Comparison of ENCODE assay signal across 31 cellular contexts in genomic region chr18:36350839-36351474, GRCh38. TPM values are rescaled to one million over a fixed set of nuclear protein-coding genes. Genes with fewer than 3 reads are reported as not detected.
DNase-seq lines count a peak whose midpoint lies in the region; ATAC-seq and TF ChIP-seq lines count a peak whose summit lies in the region.
"Had no signal": no experiment of that assay in that cellular context is flagged by ENCODE, and none has a peak within 500 bp of the region (broad histone marks: within the 10 kb centered on the region; RNA-seq: fewer than 3 reads in every experiment).

No MANE protein-coding gene starts in this region.

- TF ChIP-seq POLR2A in transverse colon (IDR thresholded peaks at IDR 0.05) = no peak
- TF ChIP-seq POLR2A in tibial nerve (IDR thresholded peaks at IDR 0.05) = no peak

- peaks cover 2% of the 10 kb centered on the region; the same call in 1 of the 3 replicates for H3K36me3 Mint-ChIP-seq in GM23338 (ENCODE audit: low read depth)
- no peaks in the 10 kb centered on the region for H3K36me3 Mint-ChIP-seq in WTC11
- H3K36me3 Mint-ChIP-seq in activated T-cell treated with anti-CD3 and anti-CD28 coated beads, Interleukin-2, amount 50 U/mL, for 72 hours (ENCODE audit: insufficient read depth in 2 of 2) = peaks cover 0 to 2% of the 10 kb centered on the region in 2 donors
- H3K36me3 Mint-ChIP-seq: immature natural killer cell had no signal

- peak overlapping the region; percentile 68 for H3K4me2 ChIP-seq in GM23338
- H3K4me2 ChIP-seq in trophoblast cell (ENCODE audit: low read length) = no peak overlapping the region

- H3K4ac ChIP-seq in trophoblast cell (ENCODE audit: low read depth, low read length) = peak overlapping the region; percentile 72

- H3F3A ChIP-seq in GM23338 (replicated peaks; ENCODE audit: low read depth) = no peaks in the 10 kb centered on the region

- no CpG with 5 or more reads among the region's 9 CpGs for WGBS in trophoblast cell (ENCODE audit: extremely low coverage, insufficient coverage, insufficient read length)
- 54 to 63% methylated on average over 7 to 9 of the region's 9 CpGs for WGBS in transverse colon (ENCODE audit: low coverage in 1 of 2), 2 donors
- 75 to 79% methylated on average over 9 of the region's 9 CpGs for WGBS in tibial nerve, 2 donors

- H3K4me1 Mint-ChIP-seq in GM23338 (peaks cover 38% of the 10 kb centered on the region), WTC11 (peaks cover 26% of the 10 kb centered on the region)
- peaks cover 5% of the 10 kb centered on the region for H3K4me1 Mint-ChIP-seq in activated T-cell treated with anti-CD3 and anti-CD28 coated beads, Interleukin-2, amount 50 U/mL, for 72 hours (ENCODE audit: low read depth)
- H3K4me1 Mint-ChIP-seq: activated B cell treated with CpG ODN at 0.5 μM for 24 hours, immature natural killer cell, naive B cell had no signal

- H3K4me1 ChIP-seq in GM23338 (ENCODE audit: insufficient read depth) = peaks cover 19% of the 10 kb centered on the region
- H3K4me1 ChIP-seq in iPS-20b (ENCODE audit: insufficient read depth, low read length) = peaks cover 18% of the 10 kb centered on the region; the same call in 1 of the 2 replicates
- peaks cover 20 to 29% of the 10 kb centered on the region in 2 experiments for H3K4me1 ChIP-seq in trophoblast cell (ENCODE audit: control insufficient read depth in 1 of 2, insufficient read depth in 2 of 2, low read length in 2 of 2)
- H3K4me1 ChIP-seq in transverse colon = peaks cover 0 to 26% (median 9%) of the 10 kb centered on the region in 4 donors
- no peaks in the 10 kb centered on the region for H3K4me1 ChIP-seq in tibial nerve
- H3K4me1 ChIP-seq: breast epithelium, stomach had no signal

- no peak overlapping the region for H3K9ac ChIP-seq in iPS-20b (ENCODE audit: low read depth, low read length)
- no peak overlapping the region for H3K9ac ChIP-seq in trophoblast cell (ENCODE audit: low read length)

- POLR2A ChIA-PET in WTC11 (lab: Charles Lee) = no interaction called here

- no peak overlapping the region for H3K23ac ChIP-seq in trophoblast cell (ENCODE audit: low read length)

- H4K12ac ChIP-seq in trophoblast cell (ENCODE audit: low read depth, low read length) = no peak overlapping the region

- H3K9me3 ChIP-seq in iPS-20b (ENCODE audit: insufficient read depth, low read depth, low read length) (no peaks in the 10 kb centered on the region), trophoblast cell (ENCODE audit: insufficient read depth, low read depth, low read length) (peaks cover 4% of the 10 kb centered on the region), transverse colon (no peaks in the 10 kb centered on the region), tibial nerve (peaks cover 0 to 7% (median 0%) of the 10 kb centered on the region in 4 donors)
- H3K9me3 ChIP-seq: adrenal gland, breast epithelium, colonic mucosa, esophagus squamous epithelium, left ventricle myocardium inferior, thyroid gland had no signal

- peak; percentile 33 for DNase-seq in GM23338 (ENCODE audit: low spot score)
- no peak for DNase-seq in WTC11 (ENCODE audit: low spot score)
- DNase-seq in trophoblast cell = no peak
- no peak for DNase-seq in SK-N-DZ (ENCODE audit: low spot score)
- DNase-seq in transverse colon = no peak
- DNase-seq in tibial nerve (ENCODE audit: low spot score in 2 of 2) = no peak
- no peak for DNase-seq in activated T-cell treated with anti-CD3 and anti-CD28 coated beads, Interleukin-2, amount 50 U/mL, for 72 hours
- DNase-seq: activated B cell treated with CpG ODN at 0.5 μM for 24 hours; activated naive CD4-positive, alpha-beta T cell treated with anti-CD3 and anti-CD28 coated beads for 36 hours; colonic mucosa; DND-41; effector memory CD8-positive, alpha-beta T cell; esophagus squamous epithelium; immature natural killer cell; Kasumi-1; left ventricle myocardium inferior; MV-4-11; naive B cell; NCI-H146; NCI-H510A treated with DMSO at 0.1 percent for 48 hours; occipital lobe; SHP77 treated with DMSO at 0.1 percent for 48 hours; stimulated activated CD8-positive, alpha-beta memory T cell treated with anti-CD3 and anti-CD28 coated beads, Interleukin-4, amount 100 ng/mL, for 48 hours; stomach; T1000; thyroid gland had no signal

- no peaks in the 10 kb centered on the region for H3K27me3 ChIP-seq in GM23338 (ENCODE audit: insufficient read depth)
- no peaks in the 10 kb centered on the region for H3K27me3 ChIP-seq in iPS-20b (ENCODE audit: insufficient read depth, low read length)
- no peaks in the 10 kb centered on the region for H3K27me3 ChIP-seq in trophoblast cell (ENCODE audit: insufficient read depth, low read length)
- no peaks in the 10 kb centered on the region for H3K27me3 ChIP-seq in transverse colon
- no peaks in the 10 kb centered on the region for H3K27me3 ChIP-seq in tibial nerve
- H3K27me3 ChIP-seq: adrenal gland, breast epithelium, colonic mucosa, esophagus squamous epithelium, stomach, thyroid gland had no signal

- no peaks in the 10 kb centered on the region for H3K9me2 ChIP-seq in GM23338 (ENCODE audit: insufficient read depth)

- H3K4me3 ChIP-seq in GM23338 = peak overlapping the region; percentile 27; the same call in 1 of the 2 replicates
- peak overlapping the region; percentile 6; the same call in 1 of the 2 replicates for H3K4me3 ChIP-seq in iPS-20b (ENCODE audit: low read length)
- H3K4me3 ChIP-seq in trophoblast cell (ENCODE audit: low read depth, low read length) = no peak overlapping the region
- no peak overlapping the region for H3K4me3 ChIP-seq in transverse colon
- H3K4me3 ChIP-seq in tibial nerve = no peak overlapping the region
- H3K4me3 ChIP-seq: adrenal gland, breast epithelium, colonic mucosa, esophagus squamous epithelium, left ventricle myocardium inferior, stomach, thyroid gland had no signal

- no peak overlapping the region for H3K27ac Mint-ChIP-seq in GM23338
- H3K27ac Mint-ChIP-seq in WTC11 = no peak overlapping the region
- H3K27ac Mint-ChIP-seq in activated T-cell treated with anti-CD3 and anti-CD28 coated beads, Interleukin-2, amount 50 U/mL, for 72 hours = no peak overlapping the region
- H3K27ac Mint-ChIP-seq: activated B cell treated with CpG ODN at 0.5 μM for 24 hours; activated naive CD4-positive, alpha-beta T cell treated with anti-CD3 and anti-CD28 coated beads for 36 hours; effector memory CD8-positive, alpha-beta T cell; immature natural killer cell had no signal

- H3K9me3 Mint-ChIP-seq in GM23338 = no peaks in the 10 kb centered on the region
- H3K9me3 Mint-ChIP-seq in WTC11 = no peaks in the 10 kb centered on the region
- H3K9me3 Mint-ChIP-seq in activated T-cell treated with anti-CD3 and anti-CD28 coated beads, Interleukin-2, amount 50 U/mL, for 72 hours = no peaks in the 10 kb centered on the region
- H3K9me3 Mint-ChIP-seq: activated B cell treated with CpG ODN at 0.5 μM for 24 hours; activated naive CD4-positive, alpha-beta T cell treated with anti-CD3 and anti-CD28 coated beads for 36 hours had no signal

- peaks cover 6% of the 10 kb centered on the region for H3K27me3 Mint-ChIP-seq in GM23338 (ENCODE audit: insufficient read depth, low read depth, poor library complexity)
- no peaks in the 10 kb centered on the region; the same call in 1 of the 2 replicates for H3K27me3 Mint-ChIP-seq in WTC11 (ENCODE audit: low read depth)
- H3K27me3 Mint-ChIP-seq in activated T-cell treated with anti-CD3 and anti-CD28 coated beads, Interleukin-2, amount 50 U/mL, for 72 hours (ENCODE audit: low read depth) = peaks cover 42% of the 10 kb centered on the region

- ATAC-seq in GM23338 (peak; percentile 85), WTC11 (peak; percentile 87)
- no peak for ATAC-seq in activated T-cell treated with anti-CD3 and anti-CD28 coated beads, Interleukin-2, amount 50 U/mL, for 72 hours (replicated peaks in 1 of 2)
- ATAC-seq: effector memory CD8-positive, alpha-beta T cell had no signal

- CTCF ChIA-PET in WTC11 (lab: Charles Lee) = no interaction called here

- H2BK5ac ChIP-seq in trophoblast cell (ENCODE audit: low read depth, low read length, poor library complexity) = peak overlapping the region; percentile 46

- no peak for TF ChIP-seq EP300 in transverse colon (IDR thresholded peaks at IDR 0.05; ENCODE audit: low read depth)
- TF ChIP-seq EP300 in tibial nerve (IDR thresholded peaks at IDR 0.05) = no peak

- H4K20me1 ChIP-seq in GM23338 (replicated peaks; ENCODE audit: insufficient read depth) = no peaks in the 10 kb centered on the region

- peaks cover 8% of the 10 kb centered on the region for H3K79me1 ChIP-seq in trophoblast cell (ENCODE audit: low read length)

- intact Hi-C loops in transverse colon (cut with DNase I; ENCODE audit: low total_unique reads) = no loop called here

- peak overlapping the region; percentile 39 for H4K91ac ChIP-seq in trophoblast cell (ENCODE audit: low read depth, low read length)

- H3K4me3 Mint-ChIP-seq in GM23338 (peak overlapping the region; percentile 13; the same call in 1 of the 3 replicates), WTC11 (peak overlapping the region; percentile 9; the same call in 1 of the 2 replicates)
- no peak overlapping the region for H3K4me3 Mint-ChIP-seq in activated T-cell treated with anti-CD3 and anti-CD28 coated beads, Interleukin-2, amount 50 U/mL, for 72 hours
- H3K4me3 Mint-ChIP-seq: activated B cell treated with CpG ODN at 0.5 μM for 24 hours; activated naive CD4-positive, alpha-beta T cell treated with anti-CD3 and anti-CD28 coated beads for 36 hours; effector memory CD8-positive, alpha-beta T cell; immature natural killer cell; naive B cell had no signal

- H2AFZ ChIP-seq in GM23338 = no peak overlapping the region
- H2AFZ ChIP-seq in trophoblast cell (ENCODE audit: insufficient read depth, low read length, poor library complexity) = no peak overlapping the region

- no peak overlapping the region for H3K27ac ChIP-seq in GM23338 (ENCODE audit: low read depth)
- H3K27ac ChIP-seq in iPS-20b (ENCODE audit: low read length) = no peak overlapping the region
- no peak overlapping the region for H3K27ac ChIP-seq in trophoblast cell (ENCODE audit: low read depth, low read length)
- no peak overlapping the region for H3K27ac ChIP-seq in transverse colon
- no peak overlapping the region for H3K27ac ChIP-seq in tibial nerve
- H3K27ac ChIP-seq: adrenal gland, breast epithelium, C4-2B, colonic mucosa, esophagus squamous epithelium, HL-60, stomach, thyroid gland had no signal

- H3K79me2 ChIP-seq in GM23338 (replicated peaks; ENCODE audit: insufficient read depth) (no peaks in the 10 kb centered on the region), trophoblast cell (ENCODE audit: control insufficient read depth, insufficient read depth, low read length, poor library complexity) (peaks cover 4% of the 10 kb centered on the region)

- peak overlapping the region; percentile 43 for H4K8ac ChIP-seq in trophoblast cell (ENCODE audit: low read depth, low read length)

- H3K36me3 ChIP-seq in GM23338 (ENCODE audit: insufficient read depth) (no peaks in the 10 kb centered on the region), iPS-20b (ENCODE audit: insufficient read depth, low read depth, low read length) (no peaks in the 10 kb centered on the region), trophoblast cell (ENCODE audit: control insufficient read depth in 1 of 2, insufficient read depth in 2 of 2, low read length in 2 of 2) (peaks cover 2 to 10% of the 10 kb centered on the region in 2 experiments), transverse colon (no peaks in the 10 kb centered on the region), tibial nerve (no peaks in the 10 kb centered on the region)
- H3K36me3 ChIP-seq: adrenal gland, breast epithelium, colonic mucosa, esophagus squamous epithelium, stomach, thyroid gland had no signal

- H2BK120ac ChIP-seq in trophoblast cell (ENCODE audit: insufficient read depth, low read length, poor library complexity) = peak overlapping the region; percentile 68

- TF ChIP-seq CTCF in GM23338 (conservative IDR thresholded peaks at IDR 0.05; ENCODE audit: low read depth in 2 of 2) = no peak
- TF ChIP-seq CTCF in WTC11 (IDR thresholded peaks at IDR 0.05) = no peak
- no peak for TF ChIP-seq CTCF in transverse colon (IDR thresholded peaks at IDR 0.05)
- no peak for TF ChIP-seq CTCF in tibial nerve (IDR thresholded peaks at IDR 0.05)

- peak overlapping the region; percentile 75 for H3K18ac ChIP-seq in trophoblast cell (ENCODE audit: low read length)

- peak overlapping the region; percentile 83 for H2AK5ac ChIP-seq in trophoblast cell (ENCODE audit: low read length)

- H3K14ac ChIP-seq in trophoblast cell (ENCODE audit: low read length) = peak overlapping the region; percentile 63

- H2BK12ac ChIP-seq in trophoblast cell (ENCODE audit: low read length) = peak overlapping the region; percentile 82

- in situ Hi-C loops in transverse colon (cut with MboI; ENCODE audit: low pct_ligation_motif_present in 1 of 4, low pct_unique_long_range_greater_than_20kb in 1 of 4, low sequenced_read_pairs in 3 of 4) = no loop called here

RNA-seq across cellular contexts. Expression of gene FHOD3, which starts 53.4 kb away (rescaled TPM):
- total RNA-seq in GM23338 (2014; rRNA removed; shearing (Covaris generic)) = 7.1 and 8.7 TPM in 2 replicates
- polyA plus RNA-seq in GM23338 (2016; fragmentation: Nextera tagmentation; extraction: Ambion mirVana) = 2.4 and 2.7 TPM in 2 replicates
- 3.8 to 4.8 TPM (median 4.6 TPM) in 3 replicates for total RNA-seq in WTC11 (2021)
- 47.0 and 54.5 TPM in 2 replicates for polyA plus RNA-seq in trophoblast cell (2013)
- 41.1 and 43.7 TPM in 2 replicates for polyA plus RNA-seq in SK-N-DZ (2014; cell fraction: cytosol; rRNA removed)
- polyA plus RNA-seq in SK-N-DZ (2014; cell fraction: nucleus; rRNA removed) = 24.2 and 44.3 TPM in 2 replicates
- 10 to 100 TPM in 2 of 4 donors, 1 to 10 TPM in 2; 3.5 to 40.0 (median 14.5) TPM for total RNA-seq in transverse colon
- total RNA-seq in tibial nerve = 10 to 100 TPM; 15.6 to 25.9 (median 21.6) TPM
- under 1 TPM in 1 of 2 donors, not detected in 1; 0.28 TPM for total RNA-seq in activated T-cell treated with anti-CD3 and anti-CD28 coated beads, Interleukin-2, amount 50 U/mL, for 72 hours
- total RNA-seq: activated B cell treated with CpG ODN at 0.5 μM for 24 hours; activated naive CD4-positive, alpha-beta T cell treated with anti-CD3 and anti-CD28 coated beads for 36 hours had no signal
- polyA plus RNA-seq: immature natural killer cell had no signal

Comparison
In these comparisons a context has a peak if more than half of its experiments do, and no peak if none do; other contexts are left out.
1. ATAC-seq: peak in GM23338 (single experiment) and WTC11 (single experiment); none in activated T-cell treated with anti-CD3 and anti-CD28 coated beads, Interleukin-2, amount 50 U/mL, for 72 hours (0 of 2).
2. H3K4me3 ChIP-seq: peak in GM23338 (single experiment) and iPS-20b (single experiment); none in trophoblast cell (single experiment), transverse colon (0 of 4) and tibial nerve (0 of 4).
3. H3K4me3 Mint-ChIP-seq: peak in GM23338 (single experiment) and WTC11 (single experiment); none in activated T-cell treated with anti-CD3 and anti-CD28 coated beads, Interleukin-2, amount 50 U/mL, for 72 hours (0 of 2).